ENCODE assay signal across 1 cellular context in the genomic region with DNA sequence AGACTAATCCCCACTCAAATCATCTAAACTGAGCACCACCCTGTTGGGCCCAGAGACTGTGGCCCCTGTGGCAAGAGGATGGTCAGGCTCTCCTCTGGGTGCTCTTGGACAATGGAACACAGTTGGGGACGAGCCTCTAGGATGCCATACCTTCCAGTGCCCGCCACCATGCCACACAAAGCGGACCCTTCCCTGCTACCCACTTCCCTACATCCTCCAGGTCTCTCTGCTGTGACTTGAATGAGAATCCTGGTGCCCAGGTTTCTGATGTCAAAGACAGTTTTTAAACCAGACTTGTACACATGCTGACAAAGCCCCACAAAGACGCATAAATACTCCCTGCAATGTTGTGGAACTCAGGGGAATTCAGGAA.
TF ChIP-seq lines count a peak whose summit lies in the region.

No MANE protein-coding gene starts in this region.

TF ChIP-seq in H1, 55 proteins besides CTCF, POLR2A, EP300 and RAD21:
- TF ChIP-seq, protein P1, sequence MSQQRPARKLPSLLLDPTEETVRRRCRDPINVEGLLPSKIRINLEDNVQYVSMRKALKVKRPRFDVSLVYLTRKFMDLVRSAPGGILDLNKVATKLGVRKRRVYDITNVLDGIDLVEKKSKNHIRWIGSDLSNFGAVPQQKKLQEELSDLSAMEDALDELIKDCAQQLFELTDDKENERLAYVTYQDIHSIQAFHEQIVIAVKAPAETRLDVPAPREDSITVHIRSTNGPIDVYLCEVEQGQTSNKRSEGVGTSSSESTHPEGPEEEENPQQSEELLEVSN (IDR thresholded peaks at IDR 0.05) = no peak
- no peak for TF ChIP-seq EGR1 (IDR thresholded peaks at IDR 0.05; ENCODE audit: borderline replicate concordance, low read depth, low read length)
- TF ChIP-seq ASH2L (IDR thresholded peaks at IDR 0.05; ENCODE audit: low read length) = no peak
- no peak for TF ChIP-seq EZH2 (IDR thresholded peaks at IDR 0.05; ENCODE audit: low read depth, low read length, severe bottlenecking)
- no peak for TF ChIP-seq TAF1 (IDR thresholded peaks at IDR 0.05; ENCODE audit: low read depth, low read length)
- TF ChIP-seq, protein P2, sequence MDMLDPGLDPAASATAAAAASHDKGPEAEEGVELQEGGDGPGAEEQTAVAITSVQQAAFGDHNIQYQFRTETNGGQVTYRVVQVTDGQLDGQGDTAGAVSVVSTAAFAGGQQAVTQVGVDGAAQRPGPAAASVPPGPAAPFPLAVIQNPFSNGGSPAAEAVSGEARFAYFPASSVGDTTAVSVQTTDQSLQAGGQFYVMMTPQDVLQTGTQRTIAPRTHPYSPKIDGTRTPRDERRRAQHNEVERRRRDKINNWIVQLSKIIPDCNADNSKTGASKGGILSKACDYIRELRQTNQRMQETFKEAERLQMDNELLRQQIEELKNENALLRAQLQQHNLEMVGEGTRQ (IDR thresholded peaks at IDR 0.05; ENCODE audit: low read length) = no peak
- no peak for TF ChIP-seq GABPA (IDR thresholded peaks at IDR 0.05; ENCODE audit: borderline replicate concordance, insufficient read depth, low read length)
- no peak for TF ChIP-seq RNF2 (IDR thresholded peaks at IDR 0.05; ENCODE audit: borderline replicate concordance, low read depth, low read length, missing control alignments, poor library complexity, severe bottlenecking)
- TF ChIP-seq JUN (IDR thresholded peaks at IDR 0.05; ENCODE audit: low read depth, low read length) = no peak
